ENCODE assay signal across 1 cellular context in genomic region chr3:46893763-46894162, GRCh38.
TF ChIP-seq lines count a peak whose summit lies in the region.

No MANE protein-coding gene starts in this region.

TF ChIP-seq in GM12878, 131 proteins besides CTCF, POLR2A, EP300 and RAD21:
- TF ChIP-seq IKZF1 (conservative IDR thresholded peaks at IDR 0.05): peak; percentile 55; the same call in 1 of the 2 replicates
- TF ChIP-seq IKZF2 (IDR thresholded peaks at IDR 0.05): peak; percentile 23 to 29; a peak in 2 of 4 replicates
- TF ChIP-seq SPI1 (IDR thresholded peaks at IDR 0.05; ENCODE audit: borderline replicate concordance, insufficient read depth, low read depth, low read length): peak; percentile 19; the same call in 1 of the 2 replicates
- no peak for TF ChIP-seq RCOR1 (conservative IDR thresholded peaks at IDR 0.05; ENCODE audit: low read depth, low read length)
- peak; percentile 95 for TF ChIP-seq ATF7 (IDR thresholded peaks at IDR 0.05; ENCODE audit: low read depth)
- no peak for TF ChIP-seq NFXL1 (IDR thresholded peaks at IDR 0.05; ENCODE audit: borderline replicate concordance)
- no peak for TF ChIP-seq YBX1 (IDR thresholded peaks at IDR 0.05)
- TF ChIP-seq NR2F1 (conservative IDR thresholded peaks at IDR 0.05): peak; percentile 46
